Comparison of ENCODE assay signal across 15 cellular contexts in genomic region chr3:186942168-186942567, GRCh38.
"Had no signal": no experiment of that assay in that cellular context is flagged by ENCODE, and none has a peak within 500 bp of the region (broad histone marks: within the 10 kb centered on the region; RNA-seq: fewer than 3 reads in every experiment).

No MANE protein-coding gene starts in this region.

- H3K4me3 ChIP-seq: gastroesophageal sphincter had no signal

- H3K4me1 ChIP-seq: parathyroid adenoma had no signal

- H3K9me3 ChIP-seq: gastroesophageal sphincter, neutrophil had no signal

- DNase-seq: activated CD4-positive, alpha-beta T cell treated with anti-CD3 and anti-CD28 coated beads, Interleukin-2, amount 10 ng/mL, durations not matched to agents 7 days and 5 days; activated CD4-positive, CD25-positive, alpha-beta regulatory T cell; activated CD8-positive, alpha-beta memory T cell treated with anti-CD3 and anti-CD28 coated beads for 24 hours; activated naive CD8-positive, alpha-beta T cell treated with anti-CD3 and anti-CD28 coated beads, Interleukin-2, amount 10 ng/mL, durations not matched to agents 7 days and 5 days; dermis blood vessel endothelial cell; effector memory CD8-positive, alpha-beta T cell; mesenchymal stem cell; natural killer cell; stimulated activated CD4-positive, alpha-beta T cell treated with anti-CD3 and anti-CD28 coated beads, Interleukin-2, amount 100 ng/mL, for 48 hours; stimulated activated naive CD4-positive, alpha-beta T cell; substantia nigra; T-helper 2 cell had no signal

- H3K27ac ChIP-seq: neutrophil, parathyroid adenoma had no signal

- H3K27me3 ChIP-seq: gastroesophageal sphincter, neutrophil had no signal

- ATAC-seq: effector memory CD8-positive, alpha-beta T cell; gastroesophageal sphincter; natural killer cell had no signal
